17 cellular contexts compared by ENCODE assay signal in genomic region chr6:121764493-121764892, GRCh38.
A peak's percentile ranks its signal among the peaks of the same experiment; 100 is the strongest.
DNase-seq lines count a peak whose midpoint lies in the region; ATAC-seq and TF ChIP-seq lines count a peak whose summit lies in the region.
"Had no signal": no experiment of that assay in that cellular context is flagged by ENCODE, and none has a peak within 500 bp of the region (broad histone marks: within the 10 kb centered on the region; RNA-seq: fewer than 3 reads in every experiment).

No MANE protein-coding gene starts in this region.

- H3K36me3 ChIP-seq in MM.1S (replicated peaks; ENCODE audit: insufficient read depth, low read length): no peaks in the 10 kb centered on the region
- H3K36me3 ChIP-seq: BLaER1 treated with 17β-estradiol and CSF1 and Interleukin-3, amounts not matched to agents 10 nM and 100 nM; gastrocnemius medialis had no signal

- no peak overlapping the region for H3K4me3 ChIP-seq in MM.1S (ENCODE audit: low read length)
- H3K4me3 ChIP-seq: BLaER1 treated with 17β-estradiol and CSF1 and Interleukin-3, amounts not matched to agents 10 nM and 100 nM; gastrocnemius medialis had no signal

- H2AFZ ChIP-seq in MM.1S (ENCODE audit: low read length): no peak overlapping the region

- H3K4me3 Mint-ChIP-seq in activated CD4-positive, alpha-beta T cell treated with anti-CD3 and anti-CD28 coated beads, Interleukin-2, amount 10 ng/mL, durations not matched to agents 7 days and 5 days: no peak overlapping the region
- no peak overlapping the region for H3K4me3 Mint-ChIP-seq in immature natural killer cell
- H3K4me3 Mint-ChIP-seq: activated T-helper 1 cell treated with anti-CD3 and anti-CD28 coated beads, Interleukin-12 subunit alpha, Interleukin-12 subunit beta, Interleukin-2, Interleukin-4 antibody, amounts not matched to agents 30 ng/mL and 10 ng/mL and 1 ng/mL, durations not matched to agents 14 hours and 24 hours and 36 hours; stimulated activated naive CD8-positive, alpha-beta T cell treated with anti-CD3 and anti-CD28 coated beads, Interleukin-15, Interleukin-2, amounts not matched to agents 100 ng/mL and 50 ng/mL, for 24 hours had no signal

- no peak overlapping the region for H3K9ac ChIP-seq in MM.1S (ENCODE audit: low read length)
- H3K9ac ChIP-seq: BLaER1 treated with 17β-estradiol and CSF1 and Interleukin-3, amounts not matched to agents 10 nM and 100 nM had no signal

- H3K9me3 Mint-ChIP-seq in activated CD4-positive, alpha-beta T cell treated with anti-CD3 and anti-CD28 coated beads, Interleukin-2, amount 10 ng/mL, durations not matched to agents 7 days and 5 days: no peaks in the 10 kb centered on the region
- peaks cover 0 to 14% (median 6%) of the 10 kb centered on the region in 6 donors for H3K9me3 Mint-ChIP-seq in immature natural killer cell
- H3K9me3 Mint-ChIP-seq: stimulated activated naive CD8-positive, alpha-beta T cell treated with anti-CD3 and anti-CD28 coated beads, Interleukin-15, Interleukin-2, amounts not matched to agents 100 ng/mL and 50 ng/mL, for 24 hours had no signal

- H3K9me2 ChIP-seq in MM.1S (replicated peaks; ENCODE audit: insufficient read depth, low read length): no peaks in the 10 kb centered on the region

- H3K4me1 ChIP-seq in MM.1S (ENCODE audit: low read length): peaks cover 17% of the 10 kb centered on the region
- H3K4me1 ChIP-seq: gastrocnemius medialis had no signal

- CTCF ChIA-PET in activated CD4-positive, alpha-beta T cell treated with anti-CD3 and anti-CD28 coated beads, Interleukin-2, amount 10 ng/mL, durations not matched to agents 7 days and 5 days (lab: Charles Lee): no interaction called here

- H3K4me2 ChIP-seq in MM.1S (ENCODE audit: low read depth, low read length): peak overlapping the region; percentile 25; the same call in 1 of the 2 replicates
- H3K4me2 ChIP-seq: BLaER1 treated with 17β-estradiol and CSF1 and Interleukin-3, amounts not matched to agents 10 nM and 100 nM had no signal

- no peak overlapping the region for H3K27ac Mint-ChIP-seq in activated CD4-positive, alpha-beta T cell treated with anti-CD3 and anti-CD28 coated beads, Interleukin-2, amount 10 ng/mL, durations not matched to agents 7 days and 5 days
- H3K27ac Mint-ChIP-seq in immature natural killer cell: no peak overlapping the region
- H3K27ac Mint-ChIP-seq: activated T-helper 1 cell treated with anti-CD3 and anti-CD28 coated beads, Interleukin-12 subunit alpha, Interleukin-12 subunit beta, Interleukin-2, Interleukin-4 antibody, amounts not matched to agents 30 ng/mL and 10 ng/mL and 1 ng/mL, durations not matched to agents 14 hours and 24 hours and 36 hours; stimulated activated naive CD8-positive, alpha-beta T cell treated with anti-CD3 and anti-CD28 coated beads, Interleukin-15, Interleukin-2, amounts not matched to agents 100 ng/mL and 50 ng/mL, for 24 hours had no signal

- no peaks in the 10 kb centered on the region; the same call in 1 of the 2 replicates for H3K27me3 ChIP-seq in MM.1S (replicated peaks; ENCODE audit: insufficient read depth, low read length)
- H3K27me3 ChIP-seq: BLaER1 treated with 17β-estradiol and CSF1 and Interleukin-3, amounts not matched to agents 10 nM and 100 nM; gastrocnemius medialis had no signal

- DNase-seq in MM.1S (peak; percentile 67), NCI-H2081 treated with DMSO at 0.1 percent for 48 hours (lab: John Stamatoyannopoulos, UW) (no peak), immature natural killer cell (no peak), SK-N-DZ (ENCODE audit: low spot score) (no peak)
- DNase-seq in activated CD4-positive, alpha-beta T cell treated with anti-CD3 and anti-CD28 coated beads, Interleukin-2, amount 10 ng/mL, durations not matched to agents 7 days and 5 days: no peak
- DNase-seq: activated CD4-positive, alpha-beta T cell treated with anti-CD3 and anti-CD28 coated beads for 4 hours; effector CD4-positive, alpha-beta T cell; gastrocnemius medialis; kidney glomerular epithelial cell; PC-3; stimulated activated CD4-positive, alpha-beta T cell treated with anti-CD3 and anti-CD28 coated beads, Interleukin-4, amount 100 ng/mL, for 24 hours had no signal

- H3K27ac ChIP-seq in MM.1S (ENCODE audit: low read length): no peak overlapping the region
- H3K27ac ChIP-seq: BLaER1 treated with 17β-estradiol and CSF1 and Interleukin-3, amounts not matched to agents 10 nM and 100 nM; gastrocnemius medialis had no signal

- no peaks in the 10 kb centered on the region for H3K27me3 Mint-ChIP-seq in activated CD4-positive, alpha-beta T cell treated with anti-CD3 and anti-CD28 coated beads, Interleukin-2, amount 10 ng/mL, durations not matched to agents 7 days and 5 days
- H3K27me3 Mint-ChIP-seq in immature natural killer cell (ENCODE audit: low read depth in 3 of 3): peaks cover 0 to 3% (median 0%) of the 10 kb centered on the region in 3 donors
- H3K27me3 Mint-ChIP-seq: stimulated activated naive CD8-positive, alpha-beta T cell treated with anti-CD3 and anti-CD28 coated beads, Interleukin-15, Interleukin-2, amounts not matched to agents 100 ng/mL and 50 ng/mL, for 24 hours had no signal

- H3K36me3 Mint-ChIP-seq in activated CD4-positive, alpha-beta T cell treated with anti-CD3 and anti-CD28 coated beads, Interleukin-2, amount 10 ng/mL, durations not matched to agents 7 days and 5 days (ENCODE audit: low read depth): no peaks in the 10 kb centered on the region
- no peaks in the 10 kb centered on the region for H3K36me3 Mint-ChIP-seq in immature natural killer cell

- ATAC-seq in GM18909 (IDR thresholded peaks at IDR 0.05; ENCODE audit: poor library complexity, unreplicated experiment) (peak; percentile 81), GM21619 (IDR thresholded peaks at IDR 0.05; ENCODE audit: unreplicated experiment) (peak; percentile 82), HG03045 (IDR thresholded peaks at IDR 0.05; ENCODE audit: unreplicated experiment) (peak; percentile 90)
- ATAC-seq: gastrocnemius medialis, PC-3 had no signal

- H4K20me1 ChIP-seq in MM.1S (ENCODE audit: insufficient read depth, low read length): no peaks in the 10 kb centered on the region
- H4K20me1 ChIP-seq: BLaER1 treated with 17β-estradiol and CSF1 and Interleukin-3, amounts not matched to agents 10 nM and 100 nM had no signal

- no peaks in the 10 kb centered on the region for H3K9me3 ChIP-seq in MM.1S (replicated peaks; ENCODE audit: insufficient read depth, low read length)
- H3K9me3 ChIP-seq: gastrocnemius medialis had no signal

- TF ChIP-seq CTCF in MM.1S (IDR thresholded peaks at IDR 0.05; ENCODE audit: low read length): no peak

- peaks cover 10% of the 10 kb centered on the region for H3K4me1 Mint-ChIP-seq in activated CD4-positive, alpha-beta T cell treated with anti-CD3 and anti-CD28 coated beads, Interleukin-2, amount 10 ng/mL, durations not matched to agents 7 days and 5 days
- no peaks in the 10 kb centered on the region for H3K4me1 Mint-ChIP-seq in immature natural killer cell

- POLR2A ChIA-PET in activated CD4-positive, alpha-beta T cell treated with anti-CD3 and anti-CD28 coated beads, Interleukin-2, amount 10 ng/mL, durations not matched to agents 7 days and 5 days (lab: Charles Lee): no interaction called here

- 0 out of 2 replicates have a peak, but pooled peaks cover 3% of the 10 kb centered on the region for H3F3A ChIP-seq in MM.1S (ENCODE audit: insufficient read depth, low read length)

- H3K79me2 ChIP-seq in MM.1S (ENCODE audit: low read length): no peaks in the 10 kb centered on the region
